24 cellular contexts compared by ENCODE assay signal in genomic region chr17:46730026-46730425, GRCh38.
"Had no signal": no experiment of that assay in that cellular context is flagged by ENCODE, and none has a peak within 500 bp of the region (broad histone marks: within the 10 kb centered on the region; RNA-seq: fewer than 3 reads in every experiment).

No MANE protein-coding gene starts in this region.

- H2AFZ ChIP-seq: parathyroid adenoma had no signal

- H3K9ac ChIP-seq: parathyroid adenoma had no signal

- DNase-seq: heart left ventricle; hippocampal formation; islet precursor cell; left cardiac atrium; left ventricle myocardium inferior; lower lobe of right lung; mesenchymal stem cell; midbrain; occipital lobe; stimulated activated CD4-positive, alpha-beta T cell treated with anti-CD3 and anti-CD28 coated beads, Interleukin-2, amount 100 ng/mL, for 24 hours; stimulated activated CD4-positive, alpha-beta T cell treated with anti-CD3 and anti-CD28 coated beads, Interleukin-4, amount 100 ng/mL, for 4 hours; stimulated activated naive B cell treated with anti-CD40 and anti-IgM and Interleukin-4, amounts not matched to agents 10 μg/mL and 1 μg/mL and 100 μg/mL, for 72 hours; stimulated activated naive CD8-positive, alpha-beta T cell treated with anti-CD3 and anti-CD28 coated beads, Interleukin-15, amount 100 ng/mL, for 72 hours; testis; upper lobe of right lung had no signal

- FAIRE-seq: colon, endothelial cell of umbilical vein, frontal cortex had no signal

- H3K27ac ChIP-seq: heart left ventricle, left ventricle myocardium inferior, lower lobe of right lung, parathyroid adenoma, prostate gland, testis, tibial nerve, upper lobe of right lung, vagina had no signal

- H3K4me1 ChIP-seq: heart left ventricle, left ventricle myocardium inferior, lower lobe of right lung, parathyroid adenoma, prostate gland, testis, tibial nerve, upper lobe of right lung, vagina had no signal

- H3K4me3 ChIP-seq: heart left ventricle, left ventricle myocardium inferior, lower lobe of right lung, prostate gland, testis, tibial nerve, upper lobe of right lung, vagina had no signal

- H3K27me3 ChIP-seq: heart left ventricle, testis, tibial nerve, upper lobe of right lung, vagina had no signal

- H3K9me3 ChIP-seq: heart left ventricle, left ventricle myocardium inferior, lower lobe of right lung, prostate gland, testis, tibial nerve, upper lobe of right lung, vagina had no signal

- H3K36me3 ChIP-seq: prostate gland, vagina had no signal

- ATAC-seq: heart left ventricle; left cardiac atrium; lower lobe of right lung; natural killer cell treated with Interleukin-12 subunit alpha and Interleukin-12 subunit beta and Interleukin-15 and Interleukin-18, amount 100 ng/mL, for 72 hours; sciatic nerve; stimulated activated naive B cell treated with anti-CD40 and anti-IgM and Interleukin-4, amounts not matched to agents 10 μg/mL and 1 μg/mL and 100 μg/mL, for 72 hours; stimulated activated naive CD8-positive, alpha-beta T cell treated with anti-CD3 and anti-CD28 coated beads, Interleukin-15, amount 100 ng/mL, for 72 hours; upper lobe of right lung had no signal
